Comparison of ENCODE assay signal across 22 cellular contexts in the genomic region with DNA sequence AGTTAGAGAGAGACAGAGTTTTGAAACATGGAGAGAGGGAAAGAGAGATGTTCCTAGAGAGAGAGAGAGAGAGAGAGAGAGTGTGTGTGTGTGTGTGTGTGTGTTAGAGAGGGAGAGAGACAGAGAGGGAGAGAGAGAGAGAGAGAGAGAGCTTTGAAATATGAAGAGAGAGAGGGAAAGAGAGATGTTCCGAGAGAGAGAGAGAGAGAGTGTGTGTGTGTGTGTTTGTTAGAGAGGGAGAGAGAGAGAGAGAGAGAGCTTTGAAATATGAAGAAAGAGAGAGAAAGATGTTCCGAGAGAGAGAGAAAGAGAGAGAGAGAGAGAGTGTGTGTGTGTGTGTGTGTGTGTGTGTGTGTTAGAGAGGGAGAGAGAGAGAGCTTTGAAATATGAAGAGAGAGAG.
DNase-seq lines count a peak whose midpoint lies in the region; ATAC-seq and TF ChIP-seq lines count a peak whose summit lies in the region.
"Had no signal": no experiment of that assay in that cellular context is flagged by ENCODE, and none has a peak within 500 bp of the region (broad histone marks: within the 10 kb centered on the region; RNA-seq: fewer than 3 reads in every experiment).

No MANE protein-coding gene starts in this region.

- no peak for DNase-seq in Panc1 (ENCODE audit: low read depth, low spot score)
- DNase-seq in epithelial cell of prostate (ENCODE audit: low read depth, low spot score): no peak
- no peak for DNase-seq in osteoblast (ENCODE audit: insufficient read length, low spot score, missing footprints)
- DNase-seq in foreskin melanocyte: no peak
- DNase-seq in activated naive CD4-positive, alpha-beta T cell treated with anti-CD3 and anti-CD28 coated beads, Interleukin-2, amount 50 U/mL, for 16 hours: no peak
- no peak for DNase-seq in activated T-cell treated with anti-CD3 and anti-CD28 coated beads, Interleukin-2, amount 50 U/mL, for 24 hours
- DNase-seq in suprapubic skin (ENCODE audit: low spot score in 2 of 2): no peak
- DNase-seq: activated CD8-positive, alpha-beta T cell treated with anti-CD3 and anti-CD28 coated beads, Interleukin-2, amount 10 ng/mL, durations not matched to agents 7 days and 5 days; activated naive CD8-positive, alpha-beta T cell treated with anti-CD3 and anti-CD28 coated beads for 36 hours; activated T-cell treated with anti-CD3 and anti-CD28 coated beads, Interleukin-2, amount 50 U/mL, for 72 hours; caudate nucleus; effector memory CD4-positive, alpha-beta T cell; H9; KG1; left cardiac atrium; NCI-H1048; NCI-H2081; NCI-H524; stimulated activated naive CD8-positive, alpha-beta T cell treated with anti-CD3 and anti-CD28 coated beads, Interleukin-15, Interleukin-2, amounts not matched to agents 100 U/mL and 50 U/mL, for 24 hours; T-helper 9 cell had no signal

- H3K27ac ChIP-seq in C4-2B: peak overlapping the region; percentile 84
- peak overlapping the region; percentile 88 for H3K27ac ChIP-seq in Panc1 (ENCODE audit: low read length)
- H3K27ac ChIP-seq in epithelial cell of prostate: peak overlapping the region; percentile 98
- peak overlapping the region; percentile 89 for H3K27ac ChIP-seq in osteoblast (ENCODE audit: low read depth, low read length)
- no peak overlapping the region for H3K27ac ChIP-seq in suprapubic skin
- H3K27ac ChIP-seq: right atrium auricular region had no signal

- no peak for TF ChIP-seq EP300 in suprapubic skin (IDR thresholded peaks at IDR 0.05)

- no peak for TF ChIP-seq POLR2A in suprapubic skin (IDR thresholded peaks at IDR 0.05)

- H3K36me3 Mint-ChIP-seq in activated T-cell treated with anti-CD3 and anti-CD28 coated beads, Interleukin-2, amount 50 U/mL, for 24 hours (ENCODE audit: low read depth): no peaks in the 10 kb centered on the region
- H3K36me3 Mint-ChIP-seq: activated naive CD8-positive, alpha-beta T cell treated with anti-CD3 and anti-CD28 coated beads for 36 hours had no signal

- ATAC-seq in Panc1: no peak
- ATAC-seq: activated CD8-positive, alpha-beta T cell treated with anti-CD3 and anti-CD28 coated beads, Interleukin-2, amount 10 ng/mL, durations not matched to agents 7 days and 5 days; activated T-cell treated with anti-CD3 and anti-CD28 coated beads, Interleukin-2, amount 50 U/mL, for 72 hours had no signal

- no peak overlapping the region for H2AFZ ChIP-seq in osteoblast (ENCODE audit: low read length)

- peak overlapping the region; percentile 64 for H3K4me2 ChIP-seq in osteoblast (ENCODE audit: insufficient read depth, low read length)

- no peaks in the 10 kb centered on the region for H4K20me1 ChIP-seq in osteoblast (ENCODE audit: insufficient read depth, low read length)

- TF ChIP-seq CTCF in C4-2B (conservative IDR thresholded peaks at IDR 0.05) (no peak), Panc1 (IDR thresholded peaks at IDR 0.05) (no peak), osteoblast (IDR thresholded peaks at IDR 0.05; ENCODE audit: extremely low read depth, low read depth, low read length) (no peak), suprapubic skin (IDR thresholded peaks at IDR 0.05) (no peak)

- H3K79me2 ChIP-seq in osteoblast (ENCODE audit: insufficient read depth, low read length): peaks cover 22% of the 10 kb centered on the region

- H3K9me3 ChIP-seq in Panc1 (ENCODE audit: control insufficient read depth, insufficient read depth, low read depth, low read length) (no peaks in the 10 kb centered on the region), osteoblast (ENCODE audit: low read depth, low read length) (no peaks in the 10 kb centered on the region), suprapubic skin (no peaks in the 10 kb centered on the region)
- H3K9me3 ChIP-seq: right atrium auricular region had no signal

- H3K27me3 ChIP-seq in Panc1 (ENCODE audit: control insufficient read depth, insufficient read depth, low read length) (no peaks in the 10 kb centered on the region), osteoblast (ENCODE audit: insufficient read depth, low read length) (no peaks in the 10 kb centered on the region), suprapubic skin (peaks cover 3% of the 10 kb centered on the region)
- H3K27me3 ChIP-seq: right atrium auricular region had no signal

- in situ Hi-C loops in Panc1 (cut with HindIII; ENCODE audit: low pct_unique_long_range_greater_than_20kb, low sequenced_read_pairs): no loop called here

- CTCF ChIA-PET in Panc1 (lab: Charles Lee): interaction anchor here (0.5 to 1.5 kb wide), 4 partner anchors 11 to 89 kb away, joined by 3 to 9 read pairs (median 4); no protein-coding TSS in a partner anchor

- H3K27ac Mint-ChIP-seq in activated T-cell treated with anti-CD3 and anti-CD28 coated beads, Interleukin-2, amount 50 U/mL, for 24 hours: no peak overlapping the region
- H3K27ac Mint-ChIP-seq: activated CD8-positive, alpha-beta T cell treated with anti-CD3 and anti-CD28 coated beads, Interleukin-2, amount 10 ng/mL, durations not matched to agents 7 days and 5 days; activated naive CD8-positive, alpha-beta T cell treated with anti-CD3 and anti-CD28 coated beads for 36 hours; activated T-cell treated with anti-CD3 and anti-CD28 coated beads, Interleukin-2, amount 50 U/mL, for 72 hours; H9 had no signal

- 87% methylated on average over 2 of the region's 2 CpGs for WGBS in suprapubic skin

- peaks cover 31% of the 10 kb centered on the region for H3K27me3 Mint-ChIP-seq in activated T-cell treated with anti-CD3 and anti-CD28 coated beads, Interleukin-2, amount 50 U/mL, for 24 hours

- H3K4me3 ChIP-seq in Panc1 (ENCODE audit: low read depth in 2 of 2, low read length in 2 of 2) (no peak overlapping the region), osteoblast (ENCODE audit: insufficient read depth, low read length) (no peak overlapping the region), suprapubic skin (no peak overlapping the region)
- H3K4me3 ChIP-seq: right atrium auricular region had no signal

- BruUV-seq in Panc1 (replicated peaks; lab: Mats Ljungman, UMichigan): no TSS peak

- H3K4me1 ChIP-seq in Panc1 (ENCODE audit: control insufficient read depth, insufficient read depth, low read length) (peaks cover 82% of the 10 kb centered on the region), osteoblast (ENCODE audit: insufficient read depth, low read length) (peaks cover 63% of the 10 kb centered on the region), suprapubic skin (peaks cover 6% of the 10 kb centered on the region)
- H3K4me1 ChIP-seq: right atrium auricular region had no signal

- POLR2A ChIA-PET in Panc1 (lab: Charles Lee): interaction anchor here (0.6 to 0.7 kb wide), 3 partner anchors 57 to 210 kb away, joined by 4 to 6 read pairs (median 6); no protein-coding TSS in a partner anchor

- H3K4me3 Mint-ChIP-seq in activated T-cell treated with anti-CD3 and anti-CD28 coated beads, Interleukin-2, amount 50 U/mL, for 24 hours: no peak overlapping the region
- H3K4me3 Mint-ChIP-seq: activated CD8-positive, alpha-beta T cell treated with anti-CD3 and anti-CD28 coated beads, Interleukin-2, amount 10 ng/mL, durations not matched to agents 7 days and 5 days; activated naive CD8-positive, alpha-beta T cell treated with anti-CD3 and anti-CD28 coated beads for 36 hours; activated T-cell treated with anti-CD3 and anti-CD28 coated beads, Interleukin-2, amount 50 U/mL, for 72 hours; H9 had no signal

- intact Hi-C loops in Panc1 (cut with micrococcal nuclease; ENCODE audit: unreplicated experiment): no loop called here

- H3K4me1 Mint-ChIP-seq in activated T-cell treated with anti-CD3 and anti-CD28 coated beads, Interleukin-2, amount 50 U/mL, for 24 hours (ENCODE audit: low read depth): peaks cover 5% of the 10 kb centered on the region

- no peaks in the 10 kb centered on the region for H3K36me3 ChIP-seq in Panc1 (ENCODE audit: control insufficient read depth, insufficient read depth, low read length)
- H3K36me3 ChIP-seq in osteoblast (ENCODE audit: insufficient read depth, low read length): no peaks in the 10 kb centered on the region
- H3K36me3 ChIP-seq in suprapubic skin: no peaks in the 10 kb centered on the region
- H3K36me3 ChIP-seq: right atrium auricular region had no signal

- H3K9me3 Mint-ChIP-seq in activated T-cell treated with anti-CD3 and anti-CD28 coated beads, Interleukin-2, amount 50 U/mL, for 24 hours: no peaks in the 10 kb centered on the region
- H3K9me3 Mint-ChIP-seq: activated naive CD8-positive, alpha-beta T cell treated with anti-CD3 and anti-CD28 coated beads for 36 hours; activated T-cell treated with anti-CD3 and anti-CD28 coated beads, Interleukin-2, amount 50 U/mL, for 72 hours; H9 had no signal
